ENCODE assay signal across 1 cellular context in genomic region chr1:113928950-113929749, GRCh38.
TF ChIP-seq lines count a peak whose summit lies in the region.

Gene HIPK1 (plus strand): TSS chr1:113929324.

TF ChIP-seq in HEK293, 187 proteins besides CTCF, POLR2A, EP300 and RAD21 (continued from another document):
- TF ChIP-seq ZBTB10 (tag by site-specific recombination; IDR thresholded peaks at IDR 0.05): peak; percentile 71; the same call in 1 of the 2 replicates
- TF ChIP-seq ZNF366 (tag by site-specific recombination; conservative IDR thresholded peaks at IDR 0.05): no peak; the same call in 1 of the 2 replicates
- no peak for TF ChIP-seq ZNF174 (tag by site-specific recombination; IDR thresholded peaks at IDR 0.05)
- 0 out of 2 replicates have a peak, but pooled peaks have one; percentile 35 for TF ChIP-seq ZNF623 (tag by site-specific recombination; IDR thresholded peaks at IDR 0.05)
- no peak for TF ChIP-seq ZNF37A (tag by site-specific recombination; IDR thresholded peaks at IDR 0.05)
- peak; percentile 89 for TF ChIP-seq KLF17 (tag by site-specific recombination; IDR thresholded peaks at IDR 0.05)
- peak; percentile 56 for TF ChIP-seq ZNF341 (tag by site-specific recombination; IDR thresholded peaks at IDR 0.05; ENCODE audit: low read depth)
- TF ChIP-seq ZNF140 (tag by site-specific recombination; IDR thresholded peaks at IDR 0.05): no peak
- peak; percentile 53; the same call in 1 of the 2 replicates for TF ChIP-seq REST (tag by site-specific recombination; IDR thresholded peaks at IDR 0.05)
- TF ChIP-seq ZBTB8A (tag by site-specific recombination; IDR thresholded peaks at IDR 0.05): peak; percentile 74
- peak; percentile 91; the same call in 1 of the 2 replicates for TF ChIP-seq ZNF391 (tag by site-specific recombination; IDR thresholded peaks at IDR 0.05; ENCODE audit: borderline replicate concordance, low read depth)
- no peak for TF ChIP-seq ZNF768 (tag by site-specific recombination; IDR thresholded peaks at IDR 0.05)
- TF ChIP-seq ZBTB48 (tag by site-specific recombination; IDR thresholded peaks at IDR 0.05): peak; percentile 96
- no peak for TF ChIP-seq MEIS1 (CRISPR knock-in tag; IDR thresholded peaks at IDR 0.05; ENCODE audit: borderline replicate concordance)
- no peak for TF ChIP-seq ZNF624 (tag by site-specific recombination; IDR thresholded peaks at IDR 0.05)
- no peak for TF ChIP-seq ZNF776 (tag by site-specific recombination; IDR thresholded peaks at IDR 0.05; ENCODE audit: borderline replicate concordance)
- TF ChIP-seq ZNF654 (tag by site-specific recombination; IDR thresholded peaks at IDR 0.05; ENCODE audit: low read depth): no peak
- TF ChIP-seq PBX3 (CRISPR knock-in tag; IDR thresholded peaks at IDR 0.05): peak; percentile 82; the same call in 1 of the 2 replicates
- TF ChIP-seq TRIM28 (IDR thresholded peaks at IDR 0.05; ENCODE audit: borderline replicate concordance, low read length): peak; percentile 96
- TF ChIP-seq ZNF670 (tag by site-specific recombination; IDR thresholded peaks at IDR 0.05; ENCODE audit: low read depth): no peak
- TF ChIP-seq HIC1 (tag by site-specific recombination; IDR thresholded peaks at IDR 0.05): no peak
- TF ChIP-seq ZNF426 (tag by site-specific recombination; IDR thresholded peaks at IDR 0.05): peak; percentile 17; the same call in 1 of the 2 replicates
- TF ChIP-seq ZNF121 (tag by site-specific recombination; IDR thresholded peaks at IDR 0.05): no peak
- TF ChIP-seq ZNF645 (tag by site-specific recombination; IDR thresholded peaks at IDR 0.05): no peak
- TF ChIP-seq GLI2 (tag by site-specific recombination; IDR thresholded peaks at IDR 0.05; ENCODE audit: borderline replicate concordance, low read depth): no peak; the same call in 1 of the 2 replicates
- no peak for TF ChIP-seq ZSCAN5A (tag by site-specific recombination; IDR thresholded peaks at IDR 0.05)
- TF ChIP-seq OSR2 (tag by site-specific recombination; IDR thresholded peaks at IDR 0.05): peak; percentile 76
- TF ChIP-seq ZNF677 (tag by site-specific recombination; IDR thresholded peaks at IDR 0.05): no peak
- no peak for TF ChIP-seq ZNF529 (tag by site-specific recombination; IDR thresholded peaks at IDR 0.05; ENCODE audit: insufficient replicate concordance)
- TF ChIP-seq ZNF501 (tag by site-specific recombination; IDR thresholded peaks at IDR 0.05): peak; percentile 99
- no peak for TF ChIP-seq ZNF555 (tag by site-specific recombination; conservative IDR thresholded peaks at IDR 0.05)
- peak; percentile 94 for TF ChIP-seq ZFHX2 (tag by site-specific recombination; conservative IDR thresholded peaks at IDR 0.05)
- TF ChIP-seq SCRT2 (tag by site-specific recombination; IDR thresholded peaks at IDR 0.05): 0 out of 2 replicates have a peak, but pooled peaks have one; percentile 24
- TF ChIP-seq ZNF324 (tag by site-specific recombination; IDR thresholded peaks at IDR 0.05): peak; percentile 96
- TF ChIP-seq ZNF423 (tag by site-specific recombination; IDR thresholded peaks at IDR 0.05): peak; percentile 15
- no peak for TF ChIP-seq ZNF571 (tag by site-specific recombination; IDR thresholded peaks at IDR 0.05)
- TF ChIP-seq ZNF26 (tag by site-specific recombination; IDR thresholded peaks at IDR 0.05): no peak
- peak; percentile 97 for TF ChIP-seq ZBTB21 (tag by site-specific recombination; IDR thresholded peaks at IDR 0.05)
- TF ChIP-seq ZNF639 (tag by site-specific recombination; IDR thresholded peaks at IDR 0.05): peak; percentile 90
- TF ChIP-seq ZNF549 (tag by site-specific recombination; IDR thresholded peaks at IDR 0.05): no peak
- no peak for TF ChIP-seq ZNF292 (tag by site-specific recombination; IDR thresholded peaks at IDR 0.05; ENCODE audit: borderline replicate concordance, low read depth)
- TF ChIP-seq ZNF510 (tag by site-specific recombination; IDR thresholded peaks at IDR 0.05; ENCODE audit: insufficient replicate concordance): no peak
- TF ChIP-seq ZBTB17 (tag by site-specific recombination; IDR thresholded peaks at IDR 0.05): peak; percentile 100
- TF ChIP-seq ZNF664 (tag by site-specific recombination; IDR thresholded peaks at IDR 0.05): no peak
- TF ChIP-seq ZNF404 (tag by site-specific recombination; IDR thresholded peaks at IDR 0.05): no peak
- no peak for TF ChIP-seq ZNF148 (tag by site-specific recombination; IDR thresholded peaks at IDR 0.05; ENCODE audit: borderline replicate concordance)
